In genomic region chr22:23893957-23894709, GRCh38 we compare ENCODE assay signal across 8 cellular contexts. TPM values are rescaled to one million over a fixed set of nuclear protein-coding genes. Genes with fewer than 3 reads are reported as not detected.
DNase-seq lines count a peak whose midpoint lies in the region; ATAC-seq and TF ChIP-seq lines count a peak whose summit lies in the region.

Gene MIF (plus strand): TSS chr22:23894383. CDS start chr22:23894475, 92 bp downstream.

- peak within 1 kb of the TSS; percentile 80 for H2AFZ ChIP-seq in mammary epithelial cell (ENCODE audit: low read depth, low read length)
- H2AFZ ChIP-seq in smooth muscle cell (ENCODE audit: low read depth) = peak within 1 kb of the TSS; percentile 59

- CTCF ChIA-PET in mammary epithelial cell (lab: Charles Lee; ENCODE audit: low non-redundant PET) = interaction anchor here (0.6 to 1.1 kb wide), 9 partner anchors 9 to 408 kb away, joined by 3 to 8 read pairs (median 3); partner anchors contain the start of gene SLC2A11

- dilution Hi-C loops in mammary epithelial cell (cut with HindIII; ENCODE audit: low sequenced_read_pairs) = no loop called here

- H3K36me3 ChIP-seq in mammary epithelial cell (ENCODE audit: insufficient read depth, low read length) (peaks cover 6% of the 10 kb centered on the region), smooth muscle cell (ENCODE audit: low read depth) (no peaks in the 10 kb centered on the region)

- H3K4me2 ChIP-seq in mammary epithelial cell (ENCODE audit: insufficient read depth, low read depth, low read length) (peak within 1 kb of the TSS; percentile 87), smooth muscle cell (peak within 1 kb of the TSS; percentile 98)

- H3K9me3 ChIP-seq in mammary epithelial cell (replicated peaks; ENCODE audit: insufficient read depth, low read length) (no peaks in the 10 kb centered on the region), smooth muscle cell (replicated peaks; ENCODE audit: low read depth) (no peaks in the 10 kb centered on the region)

- TF ChIP-seq CTCF in WI38 (IDR thresholded peaks at IDR 0.05; ENCODE audit: low read depth, low read length) = peak; percentile 65
- TF ChIP-seq CTCF in mammary epithelial cell (conservative IDR thresholded peaks at IDR 0.05 in 1 of 2, IDR thresholded peaks at IDR 0.05 in 1 of 2; ENCODE audit: extremely low read depth in 1 of 2, insufficient read depth in 1 of 2, low read depth in 1 of 2, low read length in 2 of 2) = peak; percentile 69 to 83
- peak; percentile 90 for TF ChIP-seq CTCF in smooth muscle cell (IDR thresholded peaks at IDR 0.05; ENCODE audit: borderline replicate concordance, insufficient read depth, poor library complexity, severe bottlenecking)

- intact Hi-C loops in mammary epithelial cell (cut with micrococcal nuclease) = loop anchor here (10.0 kb wide), 1 partner anchor 291 kb away; the partner anchor contains the start of gene SUSD2

- H3K27ac ChIP-seq in mammary epithelial cell (ENCODE audit: insufficient read depth, low read depth, low read length) (peak within 1 kb of the TSS; percentile 86), smooth muscle cell (ENCODE audit: low read depth) (peak within 1 kb of the TSS; percentile 95)

- peak within 1 kb of the TSS; percentile 78 for H3K4me3 ChIP-seq in WI38 (ENCODE audit: low read depth, low read length)
- peak within 1 kb of the TSS; percentile 79 to 93 (median 91) for H3K4me3 ChIP-seq in mammary epithelial cell (replicated peaks in 1 of 3; ENCODE audit: insufficient read depth in 1 of 3, low read depth in 2 of 3, low read length in 3 of 3)
- H3K4me3 ChIP-seq in smooth muscle cell = peak within 1 kb of the TSS; percentile 87

- peak; percentile 97 for DNase-seq in AG08396 (ENCODE audit: low spot score)
- peak; percentile 90 for DNase-seq in NCI-H2227 treated with DMSO at 0.1 percent for 48 hours (lab: John Stamatoyannopoulos, UW)
- peak; percentile 95 for DNase-seq in mammary epithelial cell
- DNase-seq in iPS-NIHi11 (ENCODE audit: low spot score) = peak; percentile 97
- peak; percentile 88 for DNase-seq in smooth muscle cell (lab: John Stamatoyannopoulos, UW; ENCODE audit: unreplicated experiment)

- peak within 1 kb of the TSS; percentile 79 for H3K9ac ChIP-seq in mammary epithelial cell (ENCODE audit: insufficient read depth, low read length)
- peak within 1 kb of the TSS; percentile 90 for H3K9ac ChIP-seq in smooth muscle cell (ENCODE audit: low read depth)

- H3K79me2 ChIP-seq in mammary epithelial cell (ENCODE audit: insufficient read depth, low read length) (peaks cover 33% of the 10 kb centered on the region), smooth muscle cell (ENCODE audit: low read depth) (peaks cover 18% of the 10 kb centered on the region)

- H3K27me3 ChIP-seq in mammary epithelial cell (ENCODE audit: insufficient read depth, low read length) = no peaks in the 10 kb centered on the region
- no peaks in the 10 kb centered on the region for H3K27me3 ChIP-seq in smooth muscle cell (ENCODE audit: low read depth)

- no peaks in the 10 kb centered on the region for H4K20me1 ChIP-seq in mammary epithelial cell (ENCODE audit: insufficient read depth, low read length)
- H4K20me1 ChIP-seq in smooth muscle cell (ENCODE audit: low read depth) = peaks cover 42% of the 10 kb centered on the region

- H3K4me1 ChIP-seq in mammary epithelial cell (ENCODE audit: insufficient read depth, low read length) (peaks cover 21% of the 10 kb centered on the region), smooth muscle cell (ENCODE audit: low read depth) (peaks cover 8% of the 10 kb centered on the region)

- ATAC-seq in GM18907 (IDR thresholded peaks at IDR 0.05; ENCODE audit: unreplicated experiment) (peak; percentile 80), HG03139 (IDR thresholded peaks at IDR 0.05; ENCODE audit: unreplicated experiment) (peak; percentile 71)

- H3F3A ChIP-seq in smooth muscle cell (ENCODE audit: low read depth) = peaks cover 21% of the 10 kb centered on the region

- in situ Hi-C loops in mammary epithelial cell (cut with MboI; ENCODE audit: low sequenced_read_pairs in 2 of 2) = no loop called here

- 2% methylated on average over 24 of the region's 71 CpGs for WGBS in mammary epithelial cell (ENCODE audit: low coverage, missing lambda C conversion rate)
- 1% methylated on average over 68 of the region's 71 CpGs for WGBS in smooth muscle cell (ENCODE audit: low lambda C conversion rate)

- no TSS peak for BruUV-seq in mammary epithelial cell (replicated peaks; lab: Mats Ljungman, UMichigan)

RNA-seq across cellular contexts. Expression of gene MIF, which starts in this region (rescaled TPM):
- total RNA-seq in mammary epithelial cell = 1,000 to 10,000 TPM in 1 of 2 donors, 100 to 1,000 TPM in 1; 359 to 1,214 TPM
- polyA plus RNA-seq in mammary epithelial cell = 582 TPM
- polyA minus RNA-seq in mammary epithelial cell = 28.8 TPM
- total RNA-seq in smooth muscle cell = 412 and 445 TPM in 2 replicates
- 2,922 and 3,116 TPM in 2 replicates for polyA plus RNA-seq in smooth muscle cell

Comparison
In these comparisons a context has a peak if more than half of its experiments do, and no peak if none do; other contexts are left out.
1. Peak in every context shown above with its lines: DNase-seq, ATAC-seq, H3K4me3 ChIP-seq and H3K27ac ChIP-seq.